8 cellular contexts compared by ENCODE assay signal in genomic region chr18:31684279-31685096, GRCh38. TPM values are rescaled to one million over a fixed set of nuclear protein-coding genes. Genes with fewer than 3 reads are reported as not detected.
DNase-seq lines count a peak whose midpoint lies in the region; ATAC-seq and TF ChIP-seq lines count a peak whose summit lies in the region.

TSS of gene B4GALT6 (minus strand) at chr18:31684581. CDS start at chr18:31684426, 155 bp downstream.

- no peaks in the 10 kb centered on the region for H3K9me3 ChIP-seq in BLaER1 treated with 17β-estradiol and CSF1 and Interleukin-3, amounts not matched to agents 10 nM and 100 nM (replicated peaks in 1 of 11)
- H3K9me3 ChIP-seq in adrenal gland (replicated peaks in 1 of 3), result no peaks in the 10 kb centered on the region
- H3K9me3 ChIP-seq in left ventricle myocardium inferior (replicated peaks), result no peaks in the 10 kb centered on the region
- no peaks in the 10 kb centered on the region for H3K9me3 ChIP-seq in prostate gland

- H3K9ac ChIP-seq in BLaER1 treated with 17β-estradiol and CSF1 and Interleukin-3, amounts not matched to agents 10 nM and 100 nM, result peak within 1 kb of the TSS; percentile 76 to 88 (median 85)

- intact Hi-C loops in adrenal gland (cut with DNase I), result no loop called here
- intact Hi-C loops in left ventricle myocardium inferior (cut with micrococcal nuclease), result loop anchor here (5.0 kb wide), 1 partner anchor 38 kb away; no protein-coding TSS in a partner anchor
- intact Hi-C loops in prostate gland (cut with DNase I), result loop anchor here (5.0 kb wide), 2 partner anchors 38 to 42 kb away; no protein-coding TSS in a partner anchor

- WGBS in adrenal gland, 4 donors, result 1 to 3% (median 1%) methylated on average over 20 to 86 of the region's 86 CpGs
- under 1% methylated on average over 60 of the region's 86 CpGs for WGBS in prostate gland

- peak within 1 kb of the TSS; percentile 78 to 96 (median 92) for H3K4me2 ChIP-seq in BLaER1 treated with 17β-estradiol and CSF1 and Interleukin-3, amounts not matched to agents 10 nM and 100 nM

- 0 out of 22 replicates have a peak, but pooled peaks cover 0 to 5% (median 0%) of the 10 kb centered on the region in 11 experiments for H4K20me1 ChIP-seq in BLaER1 treated with 17β-estradiol and CSF1 and Interleukin-3, amounts not matched to agents 10 nM and 100 nM

- peaks cover 7 to 31% (median 15%) of the 10 kb centered on the region in 10 experiments; a peak in 18 of 20 replicates for H3K4me1 ChIP-seq in BLaER1 treated with 17β-estradiol and CSF1 and Interleukin-3, amounts not matched to agents 10 nM and 100 nM
- H3K4me1 ChIP-seq in adrenal gland (replicated peaks in 1 of 2), result peaks cover 31 to 53% of the 10 kb centered on the region in 2 donors
- H3K4me1 ChIP-seq in left ventricle myocardium inferior, result peaks cover 32% of the 10 kb centered on the region
- no peaks in the 10 kb centered on the region for H3K4me1 ChIP-seq in prostate gland (replicated peaks)

- no peaks in the 10 kb centered on the region for H3K36me3 ChIP-seq in BLaER1 treated with 17β-estradiol and CSF1 and Interleukin-3, amounts not matched to agents 10 nM and 100 nM
- no peaks in the 10 kb centered on the region for H3K36me3 ChIP-seq in adrenal gland (replicated peaks in 1 of 2)
- no peaks in the 10 kb centered on the region for H3K36me3 ChIP-seq in left ventricle myocardium inferior
- no peaks in the 10 kb centered on the region for H3K36me3 ChIP-seq in prostate gland

- peak; percentile 30 for ATAC-seq in GM18870 (IDR thresholded peaks at IDR 0.05; ENCODE audit: unreplicated experiment)
- ATAC-seq in HG03064 (IDR thresholded peaks at IDR 0.05; ENCODE audit: low read depth, unreplicated experiment), result peak; percentile 29

- TF ChIP-seq POLR2A in adrenal gland (IDR thresholded peaks at IDR 0.05) (no peak), prostate gland (IDR thresholded peaks at IDR 0.05) (no peak)

- H3K27me3 ChIP-seq in BLaER1 treated with 17β-estradiol and CSF1 and Interleukin-3, amounts not matched to agents 10 nM and 100 nM, result peaks cover 5 to 23% (median 16%) of the 10 kb centered on the region in 11 experiments; a peak in 19 of 22 replicates
- H3K27me3 ChIP-seq in adrenal gland (no peaks in the 10 kb centered on the region), left ventricle myocardium inferior (ENCODE audit: low read depth) (no peaks in the 10 kb centered on the region), prostate gland (replicated peaks; ENCODE audit: insufficient read depth) (no peaks in the 10 kb centered on the region)

- DNase-seq in NOMO-1 treated with DMSO at 0.1 percent for 48 hours (lab: John Stamatoyannopoulos, UW; ENCODE audit: unreplicated experiment) (peak; percentile 27), adrenal gland (peak in 6 of 7 donors; percentile 30 to 58 (median 52)), left ventricle myocardium inferior (no peak), prostate gland (ENCODE audit: low spot score) (peak; percentile 12), OCI-M2 (lab: John Stamatoyannopoulos, UW; ENCODE audit: unreplicated experiment) (no peak)

- TF ChIP-seq CTCF in adrenal gland (IDR thresholded peaks at IDR 0.05) (no peak), left ventricle myocardium inferior (IDR thresholded peaks at IDR 0.05; ENCODE audit: borderline replicate concordance) (no peak), prostate gland (IDR thresholded peaks at IDR 0.05) (no peak)

- peak within 1 kb of the TSS; percentile 78 to 92 (median 85) for H3K4me3 ChIP-seq in BLaER1 treated with 17β-estradiol and CSF1 and Interleukin-3, amounts not matched to agents 10 nM and 100 nM
- H3K4me3 ChIP-seq in adrenal gland, result peak within 1 kb of the TSS in 3 of 4 donors; percentile 70 to 83 (median 74)
- peak within 1 kb of the TSS; percentile 73 for H3K4me3 ChIP-seq in left ventricle myocardium inferior
- H3K4me3 ChIP-seq in prostate gland, result peak within 1 kb of the TSS; percentile 57 to 62

- H3K27ac ChIP-seq in BLaER1 treated with 17β-estradiol and CSF1 and Interleukin-3, amounts not matched to agents 10 nM and 100 nM, result peak within 1 kb of the TSS; percentile 47 to 85 (median 83); a peak in 21 of 22 replicates
- H3K27ac ChIP-seq in adrenal gland, result peak within 1 kb of the TSS; percentile 56 to 92 (median 83)
- peak within 1 kb of the TSS; percentile 80 for H3K27ac ChIP-seq in left ventricle myocardium inferior (replicated peaks)
- peak within 1 kb of the TSS; percentile 80 to 81 for H3K27ac ChIP-seq in prostate gland

RNA-seq across cellular contexts. Expression of gene B4GALT6, which starts in this region (rescaled TPM):
- total RNA-seq in adrenal gland, result 10 to 100 TPM; 12.9 to 71.3 (median 26.0) TPM
- polyA plus RNA-seq in adrenal gland, result 10 to 100 TPM in 2 of 3 donors, 1 to 10 TPM in 1; 8.6 to 42.7 (median 12.5) TPM
- 5.3 TPM for total RNA-seq in left ventricle myocardium inferior
- total RNA-seq in prostate gland, result 1 to 10 TPM; 3.5 to 9.0 TPM

Comparison
In these comparisons a context has a peak if more than half of its experiments do, and no peak if none do; other contexts are left out.
1. DNase-seq: peak in NOMO-1 treated with DMSO at 0.1 percent for 48 hours (single experiment), adrenal gland (6 of 7) and prostate gland (single experiment); none in left ventricle myocardium inferior (single experiment) and OCI-M2 (single experiment).
2. intact Hi-C loops: an anchor here in left ventricle myocardium inferior (5.0 kb wide) and prostate gland (5.0 kb wide); none called in adrenal gland.
3. Peak in every context shown above with its lines, with median percentiles within 50 percentile points of each other: H3K27ac ChIP-seq and H3K4me3 ChIP-seq.